Comparison of ENCODE assay signal across 19 cellular contexts in the genomic region with DNA sequence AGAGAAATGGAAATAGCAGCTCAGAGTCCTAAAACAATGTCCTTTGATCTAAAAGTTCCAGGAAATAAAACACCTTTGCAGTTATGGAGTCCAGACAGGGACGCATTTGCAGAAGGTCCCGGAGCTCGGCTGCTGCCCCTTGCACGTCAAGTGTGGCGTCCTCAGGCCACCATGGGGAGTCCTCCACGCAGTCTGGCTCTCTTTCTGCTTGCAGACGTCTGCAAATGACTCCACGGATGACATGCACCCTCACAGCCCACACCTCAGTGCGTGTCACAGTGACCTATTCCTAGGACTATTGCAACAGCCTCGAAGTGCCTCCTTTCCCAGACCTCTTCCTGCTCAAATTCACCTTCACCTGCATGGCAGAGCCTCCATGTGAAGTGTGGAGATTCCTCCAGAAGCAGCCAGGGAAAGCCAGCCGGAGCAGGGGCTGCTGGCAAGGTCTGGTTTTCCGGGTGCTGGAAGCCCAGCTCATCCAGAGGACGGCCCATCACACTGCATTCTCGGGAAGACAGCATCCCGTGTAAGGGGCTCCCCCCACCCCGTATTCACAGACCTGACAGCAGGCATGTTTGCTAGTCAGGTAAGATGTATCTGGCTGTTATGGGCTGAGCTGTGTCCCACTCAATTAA.
DNase-seq lines count a peak whose midpoint lies in the region; ATAC-seq and TF ChIP-seq lines count a peak whose summit lies in the region.
"Had no signal": no experiment of that assay in that cellular context is flagged by ENCODE, and none has a peak within 500 bp of the region (broad histone marks: within the 10 kb centered on the region; RNA-seq: fewer than 3 reads in every experiment).

No MANE protein-coding gene starts in this region.

- ATAC-seq in activated naive CD8-positive, alpha-beta T cell treated with anti-CD3 and anti-CD28 coated beads, Interleukin-2, amount 10 ng/mL, durations not matched to agents 7 days and 5 days (ENCODE audit: low read depth): no peak
- no peak for ATAC-seq in activated naive CD8-positive, alpha-beta T cell treated with anti-CD3 and anti-CD28 coated beads, Interleukin-2, amount 50 U/mL, for 24 hours
- ATAC-seq: GM23338, HCT116 had no signal

- no peaks in the 10 kb centered on the region for H3K4me1 ChIP-seq in spleen

- POLR2A ChIA-PET in activated naive CD8-positive, alpha-beta T cell treated with anti-CD3 and anti-CD28 coated beads, Interleukin-2, amount 10 ng/mL, durations not matched to agents 7 days and 5 days (lab: Charles Lee): no interaction called here

- no peaks in the 10 kb centered on the region for H3K4me1 Mint-ChIP-seq in activated naive CD8-positive, alpha-beta T cell treated with anti-CD3 and anti-CD28 coated beads, Interleukin-2, amount 10 ng/mL, durations not matched to agents 7 days and 5 days
- H3K4me1 Mint-ChIP-seq in activated naive CD8-positive, alpha-beta T cell treated with anti-CD3 and anti-CD28 coated beads, Interleukin-2, amount 50 U/mL, for 24 hours: no peaks in the 10 kb centered on the region
- peaks cover 33% of the 10 kb centered on the region for H3K4me1 Mint-ChIP-seq in nephron
- H3K4me1 Mint-ChIP-seq: CD4-positive, alpha-beta memory T cell had no signal

- H3K27me3 ChIP-seq in spleen (replicated peaks in 1 of 7): peaks cover 0 to 46% (median 0%) of the 10 kb centered on the region in 7 donors
- H3K27me3 ChIP-seq: BLaER1 had no signal

- H3K4me3 Mint-ChIP-seq in activated naive CD8-positive, alpha-beta T cell treated with anti-CD3 and anti-CD28 coated beads, Interleukin-2, amount 10 ng/mL, durations not matched to agents 7 days and 5 days: no peak overlapping the region
- H3K4me3 Mint-ChIP-seq in activated naive CD8-positive, alpha-beta T cell treated with anti-CD3 and anti-CD28 coated beads, Interleukin-2, amount 50 U/mL, for 24 hours: no peak overlapping the region
- no peak overlapping the region for H3K4me3 Mint-ChIP-seq in nephron
- H3K4me3 Mint-ChIP-seq: CD14-positive monocyte; CD4-positive, alpha-beta memory T cell; GM23338; HFFc6 had no signal

- no peaks in the 10 kb centered on the region for H3K36me3 Mint-ChIP-seq in activated naive CD8-positive, alpha-beta T cell treated with anti-CD3 and anti-CD28 coated beads, Interleukin-2, amount 10 ng/mL, durations not matched to agents 7 days and 5 days
- H3K36me3 Mint-ChIP-seq in activated naive CD8-positive, alpha-beta T cell treated with anti-CD3 and anti-CD28 coated beads, Interleukin-2, amount 50 U/mL, for 24 hours (ENCODE audit: low read depth): no peaks in the 10 kb centered on the region
- H3K36me3 Mint-ChIP-seq in nephron (ENCODE audit: low read depth): no peaks in the 10 kb centered on the region
- H3K36me3 Mint-ChIP-seq: CD14-positive monocyte; CD4-positive, alpha-beta memory T cell had no signal

- TF ChIP-seq CTCF in GM13976 (IDR thresholded peaks at IDR 0.05; ENCODE audit: borderline replicate concordance, control extremely low read depth, extremely low read depth, insufficient read depth, missing control alignments) (no peak), nephron (IDR thresholded peaks at IDR 0.05; ENCODE audit: unreplicated experiment in 3 of 3) (no peak), spleen (IDR thresholded peaks at IDR 0.05 in 8 of 11, conservative IDR thresholded peaks at IDR 0.05 in 3 of 11) (no peak)

- 73 to 80% (median 78%) methylated on average over 13 to 16 of the region's 16 CpGs for WGBS in spleen, 5 donors

- no peak overlapping the region for H3K4me3 ChIP-seq in spleen
- H3K4me3 ChIP-seq: BLaER1, GM23338 had no signal

- in situ Hi-C loops in GM13976 (cut with MboI; ENCODE audit: low sequenced_read_pairs, unreplicated experiment): no loop called here

- no peak overlapping the region for H3K27ac Mint-ChIP-seq in activated naive CD8-positive, alpha-beta T cell treated with anti-CD3 and anti-CD28 coated beads, Interleukin-2, amount 10 ng/mL, durations not matched to agents 7 days and 5 days
- no peak overlapping the region for H3K27ac Mint-ChIP-seq in activated naive CD8-positive, alpha-beta T cell treated with anti-CD3 and anti-CD28 coated beads, Interleukin-2, amount 50 U/mL, for 24 hours
- peak overlapping the region in 2 of 3 experiments; percentile 39 to 82 for H3K27ac Mint-ChIP-seq in nephron
- H3K27ac Mint-ChIP-seq: GM23338, HFFc6 had no signal

- H3K27ac ChIP-seq in spleen: no peak overlapping the region
- H3K27ac ChIP-seq: BLaER1, HL-60 had no signal

- no peaks in the 10 kb centered on the region for H3K27me3 Mint-ChIP-seq in activated naive CD8-positive, alpha-beta T cell treated with anti-CD3 and anti-CD28 coated beads, Interleukin-2, amount 10 ng/mL, durations not matched to agents 7 days and 5 days
- H3K27me3 Mint-ChIP-seq in activated naive CD8-positive, alpha-beta T cell treated with anti-CD3 and anti-CD28 coated beads, Interleukin-2, amount 50 U/mL, for 24 hours: no peaks in the 10 kb centered on the region
- peaks cover 14% of the 10 kb centered on the region for H3K27me3 Mint-ChIP-seq in nephron (ENCODE audit: low read depth)

- no peaks in the 10 kb centered on the region for H3K9me3 Mint-ChIP-seq in activated naive CD8-positive, alpha-beta T cell treated with anti-CD3 and anti-CD28 coated beads, Interleukin-2, amount 10 ng/mL, durations not matched to agents 7 days and 5 days
- no peaks in the 10 kb centered on the region for H3K9me3 Mint-ChIP-seq in activated naive CD8-positive, alpha-beta T cell treated with anti-CD3 and anti-CD28 coated beads, Interleukin-2, amount 50 U/mL, for 24 hours
- no peaks in the 10 kb centered on the region for H3K9me3 Mint-ChIP-seq in nephron
- H3K9me3 Mint-ChIP-seq: CD4-positive, alpha-beta memory T cell; GM23338; HFFc6 had no signal

- H3K9me3 ChIP-seq in spleen: no peaks in the 10 kb centered on the region
- H3K9me3 ChIP-seq: BLaER1 had no signal

- no peaks in the 10 kb centered on the region for H3K36me3 ChIP-seq in spleen
- H3K36me3 ChIP-seq: BLaER1 had no signal

- TF ChIP-seq POLR2A in spleen (IDR thresholded peaks at IDR 0.05): no peak

- intact Hi-C loops in spleen (cut with DNase I; ENCODE audit: low total_unique reads): no loop called here

- DNase-seq in activated naive CD8-positive, alpha-beta T cell treated with anti-CD3 and anti-CD28 coated beads, Interleukin-2, amount 10 ng/mL, durations not matched to agents 7 days and 5 days: peak; percentile 15
- DNase-seq in activated naive CD8-positive, alpha-beta T cell treated with anti-CD3 and anti-CD28 coated beads, Interleukin-2, amount 50 U/mL, for 24 hours: no peak
- DNase-seq in GM13976 (ENCODE audit: low spot score): peak; percentile 2
- DNase-seq in spleen: peak; percentile 65
- no peak for DNase-seq in dedifferentiated amniotic fluid mesenchymal stem cell (ENCODE audit: extremely low spot score)
- no peak for DNase-seq in DMS 273 (lab: John Stamatoyannopoulos, UW; ENCODE audit: unreplicated experiment)
- DNase-seq: 8988T; CD4-positive, alpha-beta memory T cell; DMS53; DND-41; EL; HFFc6; IMR-90 had no signal

Comparison
In these comparisons a context has a peak if more than half of its experiments do, and no peak if none do; other contexts are left out.
1. DNase-seq: peak in activated naive CD8-positive, alpha-beta T cell treated with anti-CD3 and anti-CD28 coated beads, Interleukin-2, amount 10 ng/mL, durations not matched to agents 7 days and 5 days (single experiment), GM13976 (single experiment) and spleen (single experiment); none in activated naive CD8-positive, alpha-beta T cell treated with anti-CD3 and anti-CD28 coated beads, Interleukin-2, amount 50 U/mL, for 24 hours (single experiment), dedifferentiated amniotic fluid mesenchymal stem cell (single experiment) and DMS 273 (single experiment).
2. H3K27ac Mint-ChIP-seq: peak in nephron (2 of 3); none in activated naive CD8-positive, alpha-beta T cell treated with anti-CD3 and anti-CD28 coated beads, Interleukin-2, amount 10 ng/mL, durations not matched to agents 7 days and 5 days (single experiment) and activated naive CD8-positive, alpha-beta T cell treated with anti-CD3 and anti-CD28 coated beads, Interleukin-2, amount 50 U/mL, for 24 hours (single experiment).